8 cellular contexts compared by ENCODE assay signal in the genomic region with DNA sequence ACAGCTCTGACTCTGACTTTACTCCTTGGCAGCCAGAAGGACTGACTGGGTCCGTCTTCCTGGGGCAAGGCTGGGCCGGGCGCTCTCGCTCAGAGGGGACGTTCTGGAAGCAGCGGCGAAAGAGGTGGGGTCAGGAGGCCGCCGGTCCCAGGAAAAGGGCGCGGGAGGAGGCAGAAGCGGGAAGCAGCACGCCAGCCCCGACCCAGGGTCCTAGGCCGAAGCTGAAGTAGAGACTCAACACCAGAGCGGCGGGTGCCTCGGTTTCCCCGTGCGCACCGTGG. TPM values are rescaled to one million over a fixed set of nuclear protein-coding genes. Genes with fewer than 3 reads are reported as not detected.
DNase-seq lines count a peak whose midpoint lies in the region; ATAC-seq, FAIRE-seq and TF ChIP-seq lines count a peak whose summit lies in the region.

No MANE protein-coding gene starts in this region.

- H3K9me3 ChIP-seq in body of pancreas (no peaks in the 10 kb centered on the region), HepG2 (ENCODE audit: low read length) (no peaks in the 10 kb centered on the region), thyroid gland (no peaks in the 10 kb centered on the region)

- FAIRE-seq in HepG2 (lab: Jason Lieb, UNC) = no peak

- no peaks in the 10 kb centered on the region for H3K36me3 Mint-ChIP-seq in activated CD4-positive, alpha-beta T cell treated with anti-CD3 and anti-CD28 coated beads, Interleukin-2, amount 10 ng/mL, durations not matched to agents 7 days and 5 days (ENCODE audit: low read depth)

- peak overlapping the region; percentile 96 to 99 (median 98) for H3K27ac ChIP-seq in body of pancreas
- peak overlapping the region; percentile 83 for H3K27ac ChIP-seq in HepG2 (ENCODE audit: extremely low read length, insufficient read depth, low read length)
- H3K27ac ChIP-seq in thyroid gland = peak overlapping the region; percentile 75 to 95 (median 77)

- intact Hi-C loops in body of pancreas (cut with DNase I) (loop anchor here (10.0 kb wide), 1 partner anchor 53 kb away; no protein-coding TSS in a partner anchor), HepG2 (cut with micrococcal nuclease; ENCODE audit: unreplicated experiment) (loop anchor here (2.0 kb wide), 1 partner anchor 43 kb away; no protein-coding TSS in a partner anchor), thyroid gland (cut with DNase I) (loop anchor here (5.0 kb wide), 1 partner anchor 45 kb away; no protein-coding TSS in a partner anchor)

- BruUV-seq in HepG2 (replicated peaks; lab: Mats Ljungman, UMichigan) = no TSS peak

- peak overlapping the region; percentile 95 for H3K9ac ChIP-seq in HepG2 (ENCODE audit: insufficient read depth, low read depth, low read length)

- peaks cover 44% of the 10 kb centered on the region for H3K27me3 Mint-ChIP-seq in activated CD4-positive, alpha-beta T cell treated with anti-CD3 and anti-CD28 coated beads, Interleukin-2, amount 10 ng/mL, durations not matched to agents 7 days and 5 days

- CTCF ChIA-PET in activated CD4-positive, alpha-beta T cell treated with anti-CD3 and anti-CD28 coated beads, Interleukin-2, amount 10 ng/mL, durations not matched to agents 7 days and 5 days (lab: Charles Lee) = no interaction called here
- CTCF ChIA-PET in HepG2 (lab: Yijun Ruan, JAX; ENCODE audit: low intra/inter-chr PET ratio, low total read pairs) = no interaction called here

- no peak overlapping the region for H3K27ac Mint-ChIP-seq in activated CD4-positive, alpha-beta T cell treated with anti-CD3 and anti-CD28 coated beads, Interleukin-2, amount 10 ng/mL, durations not matched to agents 7 days and 5 days

- H3K4me2 ChIP-seq in HepG2 (ENCODE audit: low read depth, low read length) = peak overlapping the region; percentile 91

- POLR2A ChIA-PET in activated CD4-positive, alpha-beta T cell treated with anti-CD3 and anti-CD28 coated beads, Interleukin-2, amount 10 ng/mL, durations not matched to agents 7 days and 5 days (lab: Charles Lee) = no interaction called here
- POLR2A ChIA-PET in HepG2 (lab: Yijun Ruan, JAX) = interaction anchor here (1.3 to 2.9 kb wide), 3 partner anchors 20 to 154 kb away, joined by 4 to 14 read pairs (median 5); no protein-coding TSS in a partner anchor

- in situ Hi-C loops in HepG2 (cut with HindIII; ENCODE audit: extremely low pct_ligation_motif_present, low pct_unique_long_range_greater_than_20kb) = loop anchor here (5.0 kb wide), 2 partner anchors 45 to 105 kb away; no protein-coding TSS in a partner anchor

- DNase-seq in activated CD4-positive, alpha-beta T cell treated with anti-CD3 and anti-CD28 coated beads, Interleukin-2, amount 10 ng/mL, durations not matched to agents 7 days and 5 days = no peak
- no peak for DNase-seq in activated CD4-positive, alpha-beta T cell treated with anti-CD3 and anti-CD28 coated beads, Interleukin-2, amount 50 U/mL, for 48 hours
- DNase-seq in body of pancreas (peak; percentile 31 to 59 (median 55)), HepG2 (ENCODE audit: low spot score) (no peak), thyroid gland (peak; percentile 45 to 53), mucosa of gallbladder (ENCODE audit: low spot score) (no peak), NCI-H2107 (lab: John Stamatoyannopoulos, UW) (no peak), NCI-H1694 (lab: John Stamatoyannopoulos, UW) (no peak)

- peak overlapping the region; percentile 66 for H3K4me3 Mint-ChIP-seq in activated CD4-positive, alpha-beta T cell treated with anti-CD3 and anti-CD28 coated beads, Interleukin-2, amount 10 ng/mL, durations not matched to agents 7 days and 5 days

- H3K4me3 ChIP-seq in body of pancreas = peak overlapping the region; percentile 85 to 98
- H3K4me3 ChIP-seq in HepG2 (replicated peaks in 1 of 3; ENCODE audit: insufficient read depth in 1 of 3, low read depth in 2 of 3, low read length in 3 of 3) = peak overlapping the region; percentile 82 to 96 (median 95)
- peak overlapping the region; percentile 37 to 74 (median 40) for H3K4me3 ChIP-seq in thyroid gland (replicated peaks in 1 of 3)

- TF ChIP-seq POLR2A in body of pancreas (IDR thresholded peaks at IDR 0.05) (peak in 1 of 3 donors; percentile 11), HepG2 (IDR thresholded peaks at IDR 0.05; ENCODE audit: insufficient read depth in 1 of 2, low read depth in 2 of 2, low read length in 2 of 2) (no peak), thyroid gland (IDR thresholded peaks at IDR 0.05) (no peak)

- peaks cover 63% of the 10 kb centered on the region for H3K79me2 ChIP-seq in HepG2 (ENCODE audit: insufficient read depth, low read length)

- 3% methylated on average over 21 of the region's 21 CpGs; no CpG with 5 or more reads in 1 of the 2 donors for WGBS in body of pancreas, 2 donors
- 0% methylated on average over 5 of the region's 21 CpGs for WGBS in HepG2 (ENCODE audit: low lambda C conversion rate)
- WGBS in thyroid gland, 2 donors = 0 to 4% methylated on average over 14 to 16 of the region's 21 CpGs

- H3K4me1 ChIP-seq in body of pancreas (peaks cover 46% of the 10 kb centered on the region), HepG2 (ENCODE audit: insufficient read depth, low read length) (peaks cover 57% of the 10 kb centered on the region), thyroid gland (peaks cover 24 to 51% of the 10 kb centered on the region in 2 donors)

- peaks cover 15% of the 10 kb centered on the region for H3K4me1 Mint-ChIP-seq in activated CD4-positive, alpha-beta T cell treated with anti-CD3 and anti-CD28 coated beads, Interleukin-2, amount 10 ng/mL, durations not matched to agents 7 days and 5 days

- ATAC-seq in body of pancreas (peak; percentile 1), HepG2 (no peak)

- no peak for TF ChIP-seq EP300 in HepG2 (IDR thresholded peaks at IDR 0.05; ENCODE audit: low read depth in 2 of 2, low read length in 2 of 2)
- TF ChIP-seq EP300 in HepG2 (CRISPR knock-in tag; IDR thresholded peaks at IDR 0.05; ENCODE audit: borderline replicate concordance) = no peak

- TF ChIP-seq RAD21 in HepG2 (CRISPR knock-in tag; IDR thresholded peaks at IDR 0.05) = no peak

- no peaks in the 10 kb centered on the region for H3K9me3 Mint-ChIP-seq in activated CD4-positive, alpha-beta T cell treated with anti-CD3 and anti-CD28 coated beads, Interleukin-2, amount 10 ng/mL, durations not matched to agents 7 days and 5 days

- H3K27me3 ChIP-seq in body of pancreas (no peaks in the 10 kb centered on the region), HepG2 (ENCODE audit: control insufficient read depth in 1 of 2, insufficient read depth in 2 of 2, low read length in 2 of 2) (no peaks in the 10 kb centered on the region; a peak in 1 of 5 replicates), thyroid gland (no peaks in the 10 kb centered on the region)

- no peak for TF ChIP-seq CTCF in body of pancreas (IDR thresholded peaks at IDR 0.05)
- no peak for TF ChIP-seq CTCF in HepG2 (CRISPR knock-in tag; IDR thresholded peaks at IDR 0.05)
- no peak for TF ChIP-seq CTCF in thyroid gland (IDR thresholded peaks at IDR 0.05)

- no peaks in the 10 kb centered on the region for H3K36me3 ChIP-seq in body of pancreas (replicated peaks in 1 of 2; ENCODE audit: insufficient read depth in 1 of 2, low read depth in 2 of 2)
- peaks cover 0 to 10% of the 10 kb centered on the region in 2 experiments; a peak in 2 of 5 replicates for H3K36me3 ChIP-seq in HepG2 (replicated peaks in 1 of 2; ENCODE audit: control insufficient read depth in 1 of 2, insufficient read depth in 2 of 2, low read length in 2 of 2)
- no peaks in the 10 kb centered on the region for H3K36me3 ChIP-seq in thyroid gland

- H2AFZ ChIP-seq in HepG2 (ENCODE audit: low read length) = no peak overlapping the region

- peaks cover 33% of the 10 kb centered on the region for H4K20me1 ChIP-seq in HepG2 (ENCODE audit: insufficient read depth, low read length)

TF ChIP-seq in HepG2, 621 proteins besides CTCF, POLR2A, EP300 and RAD21 (continues in another document):
- TF ChIP-seq ZNF337 (CRISPR knock-in tag; IDR thresholded peaks at IDR 0.05; ENCODE audit: borderline replicate concordance, low read depth) = no peak

RNA-seq across cellular contexts. Expression of gene SHB, which starts 1.5 kb away (rescaled TPM):
- total RNA-seq in activated CD4-positive, alpha-beta T cell treated with anti-CD3 and anti-CD28 coated beads, Interleukin-2, amount 10 ng/mL, durations not matched to agents 7 days and 5 days = not detected
- total RNA-seq in body of pancreas (10 to 100 TPM; 25.2 to 29.3 TPM), HepG2 (2016; rRNA removed; fragmentation: Illumina TruSeq; extraction: Trizol) (14.7 and 19.4 TPM in 2 replicates), thyroid gland (10 to 100 TPM; 18.4 to 27.5 (median 22.0) TPM), mucosa of gallbladder (54.5 TPM)
- total RNA-seq in HepG2 (2016; cell fraction: cytosol; rRNA removed; fragmentation: Illumina TruSeq; extraction: Trizol; ENCODE audit: low read depth) = 7.3 and 8.2 TPM in 2 replicates
- total RNA-seq in HepG2 (2016; cell fraction: insoluble cytoplasmic fraction; rRNA removed; fragmentation: Illumina TruSeq; extraction: Trizol) = 12.9 and 18.0 TPM in 2 replicates
- 16.0 and 20.4 TPM in 2 replicates for total RNA-seq in HepG2 (2016; cell fraction: membrane; rRNA removed; fragmentation: Illumina TruSeq; extraction: Trizol)
- total RNA-seq in HepG2 (2016; cell fraction: nucleus; rRNA removed; fragmentation: Illumina TruSeq; extraction: Trizol) = 12.0 and 14.5 TPM in 2 replicates
- 20.7 and 25.3 TPM in 2 replicates for polyA plus RNA-seq in HepG2 (2011; rRNA removed)
- 19.8 and 24.1 TPM in 2 replicates for polyA plus RNA-seq in HepG2 (2011; cell fraction: cytosol; rRNA removed)
- 26.3 and 29.8 TPM in 2 replicates for polyA plus RNA-seq in HepG2 (2011; cell fraction: nucleus; rRNA removed)
- polyA plus RNA-seq in HepG2 (2012) = 16.2 and 22.8 TPM in 2 replicates
- 9.0 and 11.2 TPM in 2 replicates for polyA plus RNA-seq in HepG2 (2016; cell fraction: cytosol; fragmentation: Illumina TruSeq; extraction: Trizol; ENCODE audit: low read depth)
- polyA plus RNA-seq in HepG2 (2016; cell fraction: insoluble cytoplasmic fraction; fragmentation: Illumina TruSeq; extraction: Trizol; ENCODE audit: low read depth) = 21.3 and 23.2 TPM in 2 replicates
- 18.0 and 21.9 TPM in 2 replicates for polyA plus RNA-seq in HepG2 (2016; cell fraction: membrane; fragmentation: Illumina TruSeq; extraction: Trizol; ENCODE audit: low read depth)
- polyA plus RNA-seq in HepG2 (2016; cell fraction: nucleus; fragmentation: Illumina TruSeq; extraction: Trizol; ENCODE audit: insufficient read depth, low read depth) = 17.6 and 17.8 TPM in 2 replicates
- 8.6 and 37.7 TPM in 2 replicates for polyA minus RNA-seq in HepG2 (2011; rRNA and poly(A)+ RNA removed; ENCODE audit: low replicate concordance)
- polyA minus RNA-seq in HepG2 (2011; cell fraction: cytosol; rRNA and poly(A)+ RNA removed) = 28.1 and 28.8 TPM in 2 replicates
- 42.1 and 49.2 TPM in 2 replicates for polyA minus RNA-seq in HepG2 (2011; cell fraction: nucleus; rRNA and poly(A)+ RNA removed)

Comparison
In these comparisons a context has a peak if more than half of its experiments do, and no peak if none do; other contexts are left out.
1. DNase-seq: peak in body of pancreas (4 of 4) and thyroid gland (2 of 2); none in activated CD4-positive, alpha-beta T cell treated with anti-CD3 and anti-CD28 coated beads, Interleukin-2, amount 10 ng/mL, durations not matched to agents 7 days and 5 days (single experiment), activated CD4-positive, alpha-beta T cell treated with anti-CD3 and anti-CD28 coated beads, Interleukin-2, amount 50 U/mL, for 48 hours (0 of 2), HepG2 (single experiment), mucosa of gallbladder (single experiment), NCI-H2107 (single experiment) and NCI-H1694 (single experiment).
2. H3K4me3 ChIP-seq: peak in every context shown above with its lines; median percentile 95 in HepG2; 92 in body of pancreas; 40 in thyroid gland.
3. RNA of gene SHB, which starts 1.5 kb away (total RNA-seq): 54.5 TPM in mucosa of gallbladder (single experiment), 25.2 to 29.3 TPM in body of pancreas, 18.4 to 27.5 TPM in thyroid gland and 7.3 to 20.4 TPM in HepG2; not detected in activated CD4-positive, alpha-beta T cell treated with anti-CD3 and anti-CD28 coated beads, Interleukin-2, amount 10 ng/mL, durations not matched to agents 7 days and 5 days; every median in the first group is over 4 times any median in the second.
4. Peak in every context shown above with its lines, with median percentiles within 50 percentile points of each other: H3K27ac ChIP-seq.